In genomic region chr4:109703664-109704351, GRCh38 we compare ENCODE assay signal across 8 cellular contexts. TPM values are rescaled to one million over a fixed set of nuclear protein-coding genes. Genes with fewer than 3 reads are reported as not detected.
DNase-seq lines count a peak whose midpoint lies in the region; ATAC-seq, FAIRE-seq and TF ChIP-seq lines count a peak whose summit lies in the region.

No MANE protein-coding gene starts in this region.

- DNase-seq in DMS53 (lab: John Stamatoyannopoulos, UW) (peak; percentile 37), NB4 (ENCODE audit: low read depth) (peak; percentile 28), bronchial epithelial cell (ENCODE audit: low read depth) (peak; percentile 25), medulla oblongata (ENCODE audit: extremely low spot score) (peak; percentile 10), aorta (no peak), SW480 (ENCODE audit: low spot score) (no peak), NCI-H446 (lab: John Stamatoyannopoulos, UW) (no peak), cerebellar nuclear complex (lab: John Stamatoyannopoulos, UW) (no peak)

- TF ChIP-seq CTCF in NB4 (IDR thresholded peaks at IDR 0.05; ENCODE audit: low read depth, low read length) (no peak), bronchial epithelial cell (IDR thresholded peaks at IDR 0.05; ENCODE audit: insufficient read depth, low read length, severe bottlenecking) (no peak)

- H3K27me3 ChIP-seq in bronchial epithelial cell (ENCODE audit: control insufficient read depth, insufficient read depth, low read length): no peaks in the 10 kb centered on the region
- no peaks in the 10 kb centered on the region for H3K27me3 ChIP-seq in aorta (ENCODE audit: control insufficient read depth in 1 of 2, insufficient read depth in 2 of 2, low read length in 1 of 2)

- H3K4me3 ChIP-seq in NB4 (ENCODE audit: low read depth, low read length): peak overlapping the region; percentile 72
- H3K4me3 ChIP-seq in bronchial epithelial cell (ENCODE audit: low read depth, low read length): peak overlapping the region; percentile 79
- peak overlapping the region; percentile 87 to 91 for H3K4me3 ChIP-seq in aorta (ENCODE audit: low read length in 2 of 2)

- peak; percentile 9 for ATAC-seq in aorta (ENCODE audit: low FRiP score)

- H3K36me3 ChIP-seq in bronchial epithelial cell (ENCODE audit: control insufficient read depth, insufficient read depth, low read length) (no peaks in the 10 kb centered on the region), aorta (ENCODE audit: control insufficient read depth in 1 of 2, insufficient read depth in 2 of 2, low read length in 1 of 2) (no peaks in the 10 kb centered on the region)

- H3K4me1 ChIP-seq in aorta (ENCODE audit: control insufficient read depth in 1 of 2, insufficient read depth in 2 of 2, low read length in 2 of 2): peaks cover 0 to 7% of the 10 kb centered on the region in 2 donors

- H3K9me3 ChIP-seq in aorta (ENCODE audit: control insufficient read depth, low read length): no peaks in the 10 kb centered on the region

- WGBS in aorta, 2 donors: 22% methylated on average over 11 of the region's 11 CpGs

- no peak for FAIRE-seq in bronchial epithelial cell (lab: Jason Lieb, UNC)

- H3K27ac ChIP-seq in aorta (ENCODE audit: low read depth in 1 of 2, low read length in 2 of 2): peak overlapping the region in 1 of 2 donors; percentile 21

- TF ChIP-seq POLR2A in NB4 (IDR thresholded peaks at IDR 0.05; ENCODE audit: extremely low read depth, insufficient read length): no peak

- intact Hi-C loops in aorta (cut with DNase I): loop anchor here (1.0 to 10.0 kb wide), 4 partner anchors 25 to 269 kb away; partner anchors contain the start of genes GAR1 (in 2 of the 2) and SEC24B (in 1 of the 2)

RNA-seq across cellular contexts. Expression of gene CASP6, which starts 0.6 kb away (rescaled TPM):
- total RNA-seq in bronchial epithelial cell: 27.7 and 54.0 TPM in 2 replicates
- 10 to 100 TPM; 11.1 to 19.3 TPM for total RNA-seq in aorta
- polyA plus RNA-seq in aorta: 10 to 100 TPM; 14.2 to 30.1 TPM

RNA-seq across cellular contexts. Expression of gene PLA2G12A, which starts 26.1 kb away (rescaled TPM):
- total RNA-seq in bronchial epithelial cell (52.1 and 54.0 TPM in 2 replicates), aorta (10 to 100 TPM; 32.4 to 34.5 TPM)
- polyA plus RNA-seq in aorta: 10 to 100 TPM; 10.3 to 12.8 TPM

Comparison
In these comparisons a context has a peak if more than half of its experiments do, and no peak if none do; other contexts are left out.
1. DNase-seq: peak in DMS53 (single experiment), NB4 (single experiment), bronchial epithelial cell (single experiment) and medulla oblongata (single experiment); none in aorta (0 of 2), SW480 (single experiment), NCI-H446 (0 of 2) and cerebellar nuclear complex (0 of 2).
2. Peak in every context shown above with its lines, with median percentiles within 50 percentile points of each other: H3K4me3 ChIP-seq.